22 cellular contexts compared by ENCODE assay signal in genomic region chr2:239495175-239495574, GRCh38.
"Had no signal": no experiment of that assay in that cellular context is flagged by ENCODE, and none has a peak within 500 bp of the region (broad histone marks: within the 10 kb centered on the region; RNA-seq: fewer than 3 reads in every experiment).

No MANE protein-coding gene starts in this region.

- H3K27me3 ChIP-seq: MG63 had no signal

- H3K4me2 ChIP-seq: SK-N-SH had no signal

- H3K9me3 ChIP-seq: MG63, SK-N-SH had no signal

- FAIRE-seq: RCC 7860 had no signal

- H3K4me3 ChIP-seq: MG63 had no signal

- H3K9ac ChIP-seq: SK-N-SH had no signal

- H3K36me3 ChIP-seq: MG63 had no signal

- DNase-seq: IMR-90, Karpas-422, KG1, MG63, NCI-H1092, NCI-H1105 treated with DMSO at 0.1 percent for 48 hours, NCI-H1417 treated with DMSO at 0.1 percent for 48 hours, NCI-H146, NCI-H1694 treated with DMSO at 0.1 percent for 48 hours, NCI-H1930, NCI-H2081, NCI-H2107, NCI-H2227 treated with DMSO at 0.1 percent for 48 hours, NCI-H446, NCI-H510A, NCI-H524 treated with DMSO at 0.1 percent for 48 hours, NCI-H69, NCI-H774, RPMI8226, SHP77, SK-N-SH had no signal
